In genomic region chr12:28507055-28507454, GRCh38 we compare ENCODE assay signal across 22 cellular contexts.
DNase-seq lines count a peak whose midpoint lies in the region; ATAC-seq, FAIRE-seq and TF ChIP-seq lines count a peak whose summit lies in the region.
"Had no signal": no experiment of that assay in that cellular context is flagged by ENCODE, and none has a peak within 500 bp of the region (broad histone marks: within the 10 kb centered on the region; RNA-seq: fewer than 3 reads in every experiment).

No MANE protein-coding gene starts in this region.

- DNase-seq in AG08396 (ENCODE audit: low spot score), result peak; percentile 4
- peak; percentile 40 for DNase-seq in HS-27A (ENCODE audit: low read depth)
- peak; percentile 82 for DNase-seq in astrocyte (ENCODE audit: low read depth)
- peak; percentile 51 for DNase-seq in fibroblast of villous mesenchyme (ENCODE audit: low read depth)
- no peak for DNase-seq in RCC 7860 (ENCODE audit: low spot score)
- DNase-seq in nucleus accumbens (lab: John Stamatoyannopoulos, UW), result no peak
- DNase-seq in heart left ventricle, result no peak
- no peak for DNase-seq in OCI-M1 (lab: John Stamatoyannopoulos, UW)
- DNase-seq: activated CD4-positive, alpha-beta T cell treated with anti-CD3 and anti-CD28 coated beads for 1 hour; activated CD8-positive, alpha-beta memory T cell treated with anti-CD3 and anti-CD28 coated beads, Interleukin-2, amount 10 ng/mL, durations not matched to agents 7 days and 5 days; foreskin keratinocyte; left colon; NCI-H1092 treated with DMSO at 0.1 percent for 48 hours; NCI-H2081 treated with DMSO at 0.1 percent for 48 hours; NCI-H526 treated with DMSO at 0.1 percent for 48 hours; PC-3; T1000 had no signal

- H3K27ac ChIP-seq in astrocyte (ENCODE audit: low read depth, low read length) (no peak overlapping the region), heart left ventricle (no peak overlapping the region)
- H3K27ac ChIP-seq: foreskin keratinocyte, KMS-11, right atrium auricular region, SJSA1 had no signal

- H3K9ac ChIP-seq in astrocyte (ENCODE audit: low read length), result no peak overlapping the region
- H3K9ac ChIP-seq: KMS-11 had no signal

- no peak for TF ChIP-seq POLR2A in heart left ventricle (IDR thresholded peaks at IDR 0.05)

- no peak for TF ChIP-seq CTCF in astrocyte (IDR thresholded peaks at IDR 0.05; ENCODE audit: insufficient read depth, low read depth, low read length)
- TF ChIP-seq CTCF in fibroblast of villous mesenchyme (IDR thresholded peaks at IDR 0.05; ENCODE audit: insufficient read depth, low read depth, low read length), result no peak
- no peak for TF ChIP-seq CTCF in heart left ventricle (IDR thresholded peaks at IDR 0.05)

- H3K4me1 ChIP-seq in astrocyte (ENCODE audit: insufficient read depth, low read length) (peaks cover 5% of the 10 kb centered on the region), heart left ventricle (peaks cover 0 to 21% (median 0%) of the 10 kb centered on the region in 12 donors)
- H3K4me1 ChIP-seq: foreskin keratinocyte had no signal

- H3K4me3 Mint-ChIP-seq in astrocyte (ENCODE audit: unreplicated experiment), result peak overlapping the region; percentile 10
- H3K4me3 Mint-ChIP-seq: activated CD8-positive, alpha-beta memory T cell treated with anti-CD3 and anti-CD28 coated beads, Interleukin-2, amount 10 ng/mL, durations not matched to agents 7 days and 5 days; stimulated activated naive CD8-positive, alpha-beta T cell treated with anti-CD3 and anti-CD28 coated beads, Interleukin-15, Interleukin-2, amounts not matched to agents 100 ng/mL and 50 ng/mL, for 24 hours had no signal

- no peak overlapping the region for H3K4me3 ChIP-seq in astrocyte (ENCODE audit: insufficient read depth, low read depth, low read length)
- H3K4me3 ChIP-seq in fibroblast of villous mesenchyme (ENCODE audit: low read depth, low read length), result no peak overlapping the region
- no peak overlapping the region for H3K4me3 ChIP-seq in heart left ventricle
- H3K4me3 ChIP-seq: right atrium auricular region, SJSA1 had no signal

- no peaks in the 10 kb centered on the region for H3K9me3 ChIP-seq in astrocyte (ENCODE audit: insufficient read depth, low read depth, low read length)
- no peaks in the 10 kb centered on the region for H3K9me3 ChIP-seq in heart left ventricle
- H3K9me3 ChIP-seq: right atrium auricular region, SJSA1 had no signal

- no peaks in the 10 kb centered on the region for H4K20me1 ChIP-seq in astrocyte (ENCODE audit: insufficient read depth, low read length)

- peaks cover 2% of the 10 kb centered on the region for H3K9me3 Mint-ChIP-seq in astrocyte (ENCODE audit: unreplicated experiment)

- no peaks in the 10 kb centered on the region for H3K79me2 ChIP-seq in astrocyte (ENCODE audit: insufficient read depth, low read length)

- peaks cover 20% of the 10 kb centered on the region for H3K4me1 Mint-ChIP-seq in astrocyte (ENCODE audit: low read depth, unreplicated experiment)
- H3K4me1 Mint-ChIP-seq: activated CD8-positive, alpha-beta memory T cell treated with anti-CD3 and anti-CD28 coated beads, Interleukin-2, amount 10 ng/mL, durations not matched to agents 7 days and 5 days had no signal

- H3K27ac Mint-ChIP-seq in astrocyte (ENCODE audit: unreplicated experiment), result peak overlapping the region; percentile 83
- H3K27ac Mint-ChIP-seq: activated CD8-positive, alpha-beta memory T cell treated with anti-CD3 and anti-CD28 coated beads, Interleukin-2, amount 10 ng/mL, durations not matched to agents 7 days and 5 days; stimulated activated naive CD8-positive, alpha-beta T cell treated with anti-CD3 and anti-CD28 coated beads, Interleukin-15, Interleukin-2, amounts not matched to agents 100 ng/mL and 50 ng/mL, for 24 hours had no signal

- FAIRE-seq in astrocyte (lab: Jason Lieb, UNC), result no peak
- no peak for FAIRE-seq in RCC 7860 (lab: Jason Lieb, UNC)

- no peak for ATAC-seq in heart left ventricle
- ATAC-seq: activated CD8-positive, alpha-beta memory T cell treated with anti-CD3 and anti-CD28 coated beads, Interleukin-2, amount 10 ng/mL, durations not matched to agents 7 days and 5 days; foreskin keratinocyte; HCT116; left colon; PC-3 had no signal

- no peaks in the 10 kb centered on the region for H3K36me3 Mint-ChIP-seq in astrocyte (ENCODE audit: low read depth, unreplicated experiment)

- H3K27me3 ChIP-seq in astrocyte (ENCODE audit: insufficient read depth, low read length) (no peaks in the 10 kb centered on the region), heart left ventricle (no peaks in the 10 kb centered on the region)
- H3K27me3 ChIP-seq: foreskin keratinocyte, right atrium auricular region, SJSA1 had no signal

- no peak overlapping the region for H3K4me2 ChIP-seq in astrocyte (ENCODE audit: low read length)
- H3K4me2 ChIP-seq: KMS-11 had no signal

- no peak overlapping the region for H2AFZ ChIP-seq in astrocyte (ENCODE audit: low read depth, low read length)

- H3K27me3 Mint-ChIP-seq in astrocyte (ENCODE audit: low read depth, unreplicated experiment), result no peaks in the 10 kb centered on the region
- H3K27me3 Mint-ChIP-seq: activated CD8-positive, alpha-beta memory T cell treated with anti-CD3 and anti-CD28 coated beads, Interleukin-2, amount 10 ng/mL, durations not matched to agents 7 days and 5 days; stimulated activated naive CD8-positive, alpha-beta T cell treated with anti-CD3 and anti-CD28 coated beads, Interleukin-15, Interleukin-2, amounts not matched to agents 100 ng/mL and 50 ng/mL, for 24 hours had no signal

- H3K36me3 ChIP-seq in astrocyte (ENCODE audit: insufficient read depth, low read length), result no peaks in the 10 kb centered on the region
- no peaks in the 10 kb centered on the region for H3K36me3 ChIP-seq in heart left ventricle
- H3K36me3 ChIP-seq: right atrium auricular region, SJSA1 had no signal

- intact Hi-C loops in heart left ventricle (cut with DNase I), result no loop called here

Comparison
In these comparisons a context has a peak if more than half of its experiments do, and no peak if none do; other contexts are left out.
1. DNase-seq: peak in AG08396 (single experiment), HS-27A (single experiment), astrocyte (single experiment) and fibroblast of villous mesenchyme (single experiment); none in RCC 7860 (single experiment), nucleus accumbens (0 of 56), heart left ventricle (0 of 5) and OCI-M1 (single experiment).